Comparison of ENCODE assay signal across 15 cellular contexts in genomic region chr14:73721101-73721821, GRCh38. TPM values are rescaled to one million over a fixed set of nuclear protein-coding genes. Genes with fewer than 3 reads are reported as not detected.
DNase-seq lines count a peak whose midpoint lies in the region; ATAC-seq, FAIRE-seq and TF ChIP-seq lines count a peak whose summit lies in the region.
"Had no signal": no experiment of that assay in that cellular context is flagged by ENCODE, and none has a peak within 500 bp of the region (broad histone marks: within the 10 kb centered on the region; RNA-seq: fewer than 3 reads in every experiment).

No MANE protein-coding gene starts in this region.

- no peak overlapping the region for H3K4me3 ChIP-seq in liver (ENCODE audit: low read depth in 1 of 3, low read length in 3 of 3)
- H3K4me3 ChIP-seq in stomach smooth muscle (ENCODE audit: low read length in 2 of 2): no peak overlapping the region
- H3K4me3 ChIP-seq in kidney (ENCODE audit: low read length in 2 of 2): no peak overlapping the region
- H3K4me3 ChIP-seq: adrenal gland, mucosa of descending colon, testis had no signal

- H3K27me3 ChIP-seq in liver (ENCODE audit: control insufficient read depth in 4 of 4, insufficient read depth in 4 of 4, low read length in 3 of 4) (no peaks in the 10 kb centered on the region), stomach smooth muscle (ENCODE audit: control insufficient read depth in 1 of 2, insufficient read depth in 2 of 2, low read length in 2 of 2) (no peaks in the 10 kb centered on the region)
- H3K27me3 ChIP-seq: adrenal gland, testis had no signal

- no peak overlapping the region for H3K4me3 Mint-ChIP-seq in activated T-cell treated with anti-CD3 and anti-CD28 coated beads, Interleukin-2, amount 50 U/mL, for 24 hours
- no peak overlapping the region for H3K4me3 Mint-ChIP-seq in activated T-cell treated with anti-CD3 and anti-CD28 coated beads, Interleukin-2, amount 50 U/mL, for 72 hours
- no peak overlapping the region for H3K4me3 Mint-ChIP-seq in activated T-helper 1 cell treated with anti-CD3 and anti-CD28 coated beads, Interleukin-12 subunit alpha, Interleukin-12 subunit beta, Interleukin-2, Interleukin-4 antibody, amounts not matched to agents 30 ng/mL and 10 ng/mL and 1 ng/mL, durations not matched to agents 14 hours and 24 hours and 36 hours

- H3K4me1 Mint-ChIP-seq in activated T-cell treated with anti-CD3 and anti-CD28 coated beads, Interleukin-2, amount 50 U/mL, for 24 hours (ENCODE audit: low read depth): peaks cover 34% of the 10 kb centered on the region
- H3K4me1 Mint-ChIP-seq in activated T-cell treated with anti-CD3 and anti-CD28 coated beads, Interleukin-2, amount 50 U/mL, for 72 hours (ENCODE audit: low read depth): no peaks in the 10 kb centered on the region
- no peaks in the 10 kb centered on the region for H3K4me1 Mint-ChIP-seq in activated T-helper 1 cell treated with anti-CD3 and anti-CD28 coated beads, Interleukin-12 subunit alpha, Interleukin-12 subunit beta, Interleukin-2, Interleukin-4 antibody, amounts not matched to agents 30 ng/mL and 10 ng/mL and 1 ng/mL, durations not matched to agents 14 hours and 24 hours and 36 hours (ENCODE audit: low read depth)

- TF ChIP-seq CTCF in liver (IDR thresholded peaks at IDR 0.05; ENCODE audit: low read depth, low read length, missing input control): no peak
- TF ChIP-seq CTCF in kidney (IDR thresholded peaks at IDR 0.05; ENCODE audit: borderline replicate concordance, extremely low read depth, insufficient read depth): no peak

- H3K36me3 ChIP-seq in liver (ENCODE audit: control insufficient read depth in 4 of 4, insufficient read depth in 3 of 4, low read depth in 1 of 4, low read length in 3 of 4) (peaks cover 11 to 64% (median 36%) of the 10 kb centered on the region in 4 donors), stomach smooth muscle (ENCODE audit: control insufficient read depth in 2 of 2, insufficient read depth in 2 of 2, low read length in 2 of 2) (peaks cover 44 to 54% of the 10 kb centered on the region in 2 donors), kidney (ENCODE audit: control insufficient read depth in 1 of 2, insufficient read depth in 2 of 2, low read length in 2 of 2) (peaks cover 25 to 64% of the 10 kb centered on the region in 2 donors)

- no peak for DNase-seq in activated T-cell treated with anti-CD3 and anti-CD28 coated beads, Interleukin-2, amount 50 U/mL, for 24 hours
- DNase-seq in activated T-cell treated with anti-CD3 and anti-CD28 coated beads, Interleukin-2, amount 50 U/mL, for 72 hours: no peak
- no peak for DNase-seq in activated T-helper 1 cell treated with anti-CD3 and anti-CD28 coated beads, Interleukin-12 subunit alpha, Interleukin-12 subunit beta, Interleukin-2, Interleukin-4 antibody, amounts not matched to agents 30 ng/mL and 10 ng/mL and 1 ng/mL, durations not matched to agents 14 hours and 24 hours and 36 hours (ENCODE audit: low spot score)
- DNase-seq in kidney: no peak
- DNase-seq: ACHN, adrenal gland, dermis blood vessel endothelial cell, DMS 273 treated with DMSO at 0.1 percent for 48 hours, NCI-H1105 treated with DMSO at 0.1 percent for 48 hours, testis had no signal

- no peak for TF ChIP-seq RAD21 in liver (IDR thresholded peaks at IDR 0.05)

- WGBS in liver: 82% methylated on average over 12 of the region's 12 CpGs

- no peaks in the 10 kb centered on the region for H3K27me3 Mint-ChIP-seq in activated T-cell treated with anti-CD3 and anti-CD28 coated beads, Interleukin-2, amount 50 U/mL, for 24 hours
- H3K27me3 Mint-ChIP-seq in activated T-cell treated with anti-CD3 and anti-CD28 coated beads, Interleukin-2, amount 50 U/mL, for 72 hours (ENCODE audit: low read depth): no peaks in the 10 kb centered on the region
- H3K27me3 Mint-ChIP-seq in activated T-helper 1 cell treated with anti-CD3 and anti-CD28 coated beads, Interleukin-12 subunit alpha, Interleukin-12 subunit beta, Interleukin-2, Interleukin-4 antibody, amounts not matched to agents 30 ng/mL and 10 ng/mL and 1 ng/mL, durations not matched to agents 14 hours and 24 hours and 36 hours (ENCODE audit: insufficient read depth): no peaks in the 10 kb centered on the region

- H3K9me3 Mint-ChIP-seq in activated T-cell treated with anti-CD3 and anti-CD28 coated beads, Interleukin-2, amount 50 U/mL, for 24 hours: no peaks in the 10 kb centered on the region
- H3K9me3 Mint-ChIP-seq in activated T-cell treated with anti-CD3 and anti-CD28 coated beads, Interleukin-2, amount 50 U/mL, for 72 hours: no peaks in the 10 kb centered on the region
- no peaks in the 10 kb centered on the region for H3K9me3 Mint-ChIP-seq in activated T-helper 1 cell treated with anti-CD3 and anti-CD28 coated beads, Interleukin-12 subunit alpha, Interleukin-12 subunit beta, Interleukin-2, Interleukin-4 antibody, amounts not matched to agents 30 ng/mL and 10 ng/mL and 1 ng/mL, durations not matched to agents 14 hours and 24 hours and 36 hours

- no peaks in the 10 kb centered on the region for H3K9me3 ChIP-seq in liver (ENCODE audit: control insufficient read depth in 4 of 4, low read length in 3 of 4)
- no peaks in the 10 kb centered on the region for H3K9me3 ChIP-seq in stomach smooth muscle (ENCODE audit: control insufficient read depth in 2 of 2, low read length in 2 of 2)
- no peaks in the 10 kb centered on the region for H3K9me3 ChIP-seq in kidney (ENCODE audit: control insufficient read depth in 1 of 2, low read length in 2 of 2)
- H3K9me3 ChIP-seq: adrenal gland, mucosa of descending colon, testis had no signal

- intact Hi-C loops in activated T-helper 1 cell treated with anti-CD3 and anti-CD28 coated beads, Interleukin-12 subunit alpha, Interleukin-12 subunit beta, Interleukin-2, Interleukin-4 antibody, amounts not matched to agents 30 ng/mL and 10 ng/mL and 1 ng/mL, durations not matched to agents 14 hours and 24 hours and 36 hours (cut with micrococcal nuclease): no loop called here
- intact Hi-C loops in kidney (cut with DNase I): no loop called here

- H3K27ac Mint-ChIP-seq in activated T-cell treated with anti-CD3 and anti-CD28 coated beads, Interleukin-2, amount 50 U/mL, for 24 hours: peak overlapping the region; percentile 56
- H3K27ac Mint-ChIP-seq in activated T-cell treated with anti-CD3 and anti-CD28 coated beads, Interleukin-2, amount 50 U/mL, for 72 hours: no peak overlapping the region
- H3K27ac Mint-ChIP-seq in activated T-helper 1 cell treated with anti-CD3 and anti-CD28 coated beads, Interleukin-12 subunit alpha, Interleukin-12 subunit beta, Interleukin-2, Interleukin-4 antibody, amounts not matched to agents 30 ng/mL and 10 ng/mL and 1 ng/mL, durations not matched to agents 14 hours and 24 hours and 36 hours: peak overlapping the region; percentile 27

- H3K4me1 ChIP-seq in liver (ENCODE audit: control insufficient read depth in 4 of 4, insufficient read depth in 4 of 4, low read length in 3 of 4) (peaks cover 13 to 50% (median 44%) of the 10 kb centered on the region in 4 donors), stomach smooth muscle (ENCODE audit: control insufficient read depth, insufficient read depth, low read length) (peaks cover 70% of the 10 kb centered on the region), kidney (ENCODE audit: control insufficient read depth in 1 of 2, insufficient read depth in 1 of 2, low read depth in 1 of 2, low read length in 2 of 2) (peaks cover 22 to 29% of the 10 kb centered on the region in 2 donors)

- no peak for ATAC-seq in activated T-cell treated with anti-CD3 and anti-CD28 coated beads, Interleukin-2, amount 50 U/mL, for 72 hours (replicated peaks in 1 of 2)
- ATAC-seq in GM18868 (IDR thresholded peaks at IDR 0.05; ENCODE audit: unreplicated experiment) (no peak), HG02763 (IDR thresholded peaks at IDR 0.05; ENCODE audit: unreplicated experiment) (no peak)
- ATAC-seq: mucosa of descending colon had no signal

- no peak overlapping the region for H3K27ac ChIP-seq in liver (ENCODE audit: low read depth in 1 of 2, low read length in 2 of 2)
- peak overlapping the region; percentile 97 for H3K27ac ChIP-seq in stomach smooth muscle (ENCODE audit: low read length)
- H3K27ac ChIP-seq in kidney (ENCODE audit: low read depth in 2 of 2, low read length in 2 of 2): peak overlapping the region in 1 of 2 donors; percentile 13

- H3K9ac ChIP-seq in liver (ENCODE audit: low read depth in 1 of 2, low read length in 2 of 2) (no peak overlapping the region), stomach smooth muscle (ENCODE audit: low read length in 2 of 2) (no peak overlapping the region), kidney (ENCODE audit: low read length in 2 of 2) (peak overlapping the region in 1 of 2 donors; percentile 43)

- FAIRE-seq in kidney (lab: Jason Lieb, UNC): no peak

- peaks cover 90% of the 10 kb centered on the region for H3K36me3 Mint-ChIP-seq in activated T-cell treated with anti-CD3 and anti-CD28 coated beads, Interleukin-2, amount 50 U/mL, for 24 hours (ENCODE audit: low read depth)
- H3K36me3 Mint-ChIP-seq in activated T-cell treated with anti-CD3 and anti-CD28 coated beads, Interleukin-2, amount 50 U/mL, for 72 hours (ENCODE audit: insufficient read depth in 2 of 2): peaks cover 8 to 37% of the 10 kb centered on the region in 2 donors
- peaks cover 50% of the 10 kb centered on the region for H3K36me3 Mint-ChIP-seq in activated T-helper 1 cell treated with anti-CD3 and anti-CD28 coated beads, Interleukin-12 subunit alpha, Interleukin-12 subunit beta, Interleukin-2, Interleukin-4 antibody, amounts not matched to agents 30 ng/mL and 10 ng/mL and 1 ng/mL, durations not matched to agents 14 hours and 24 hours and 36 hours (ENCODE audit: low read depth)

TF ChIP-seq in liver, 16 proteins besides CTCF, POLR2A, EP300 and RAD21:
- TF ChIP-seq, protein P1, sequence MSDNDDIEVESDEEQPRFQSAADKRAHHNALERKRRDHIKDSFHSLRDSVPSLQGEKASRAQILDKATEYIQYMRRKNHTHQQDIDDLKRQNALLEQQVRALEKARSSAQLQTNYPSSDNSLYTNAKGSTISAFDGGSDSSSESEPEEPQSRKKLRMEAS (IDR thresholded peaks at IDR 0.05): no peak
- TF ChIP-seq HNF4A (conservative IDR thresholded peaks at IDR 0.05): peak; percentile 74 to 90
- TF ChIP-seq HNF4G (IDR thresholded peaks at IDR 0.05): peak; percentile 50
- TF ChIP-seq RXRA (IDR thresholded peaks at IDR 0.05): peak in 1 of 2 donors; percentile 51

RNA-seq across cellular contexts. Expression of gene PNMA1, which starts 7.1 kb away (rescaled TPM):
- total RNA-seq in activated T-cell treated with anti-CD3 and anti-CD28 coated beads, Interleukin-2, amount 50 U/mL, for 72 hours: 10 to 100 TPM; 38.1 to 47.5 TPM
- 29.7 and 30.6 TPM in 2 replicates for total RNA-seq in activated T-helper 1 cell treated with anti-CD3 and anti-CD28 coated beads, Interleukin-12 subunit alpha, Interleukin-12 subunit beta, Interleukin-2, Interleukin-4 antibody, amounts not matched to agents 30 ng/mL and 10 ng/mL and 1 ng/mL, durations not matched to agents 14 hours and 24 hours and 36 hours
- total RNA-seq in liver (10 to 100 TPM in 1 of 2 donors, 1 to 10 TPM in 1; 2.3 to 10.4 TPM), kidney (53.1 TPM)
- polyA plus RNA-seq in liver (1 to 10 TPM; 2.8 to 4.0 TPM), kidney (ENCODE audit: insufficient read depth, low read depth, low replicate concordance) (34.6 TPM)
